20 cellular contexts compared by ENCODE assay signal in genomic region chr1:38454749-38455441, GRCh38.
"Had no signal": no experiment of that assay in that cellular context is flagged by ENCODE, and none has a peak within 500 bp of the region (broad histone marks: within the 10 kb centered on the region; RNA-seq: fewer than 3 reads in every experiment).

No MANE protein-coding gene starts in this region.

- DNase-seq: effector CD4-positive, alpha-beta T cell; foreskin melanocyte; heart right ventricle; hypothalamus; kidney glomerular epithelial cell; naive thymus-derived CD8-positive, alpha-beta T cell; ovary; right cardiac atrium; spleen; stimulated activated CD4-positive, alpha-beta T cell treated with anti-CD3 and anti-CD28 coated beads, Interleukin-15, amount 100 ng/mL, for 24 hours; stimulated activated CD4-positive, alpha-beta T cell treated with anti-CD3 and anti-CD28 coated beads, Interleukin-1b, Interleukin-23, amount 100 ng/mL, for 48 hours; stimulated activated CD4-positive, alpha-beta T cell treated with anti-CD3 and anti-CD28 coated beads, Interleukin-4, amount 100 ng/mL, for 24 hours; stimulated activated naive B cell treated with anti-CD40 and anti-IgM and Interleukin-4, amounts not matched to agents 10 μg/mL and 1 μg/mL and 100 μg/mL, for 72 hours; stimulated activated naive CD8-positive, alpha-beta T cell treated with anti-CD3 and anti-CD28 coated beads, Interleukin-15, amount 100 ng/mL, for 72 hours; transverse colon had no signal

- H3K27ac ChIP-seq: coronary artery, heart right ventricle, ovary, thoracic aorta, transverse colon had no signal

- H3K4me3 Mint-ChIP-seq: endodermal cell; naive thymus-derived CD8-positive, alpha-beta T cell; stimulated activated naive B cell treated with anti-CD40 and anti-IgM and Interleukin-4, amounts not matched to agents 10 μg/mL and 1 μg/mL and 100 μg/mL, for 72 hours; stimulated activated naive CD8-positive, alpha-beta T cell treated with anti-CD3 and anti-CD28 coated beads, Interleukin-15, amount 100 ng/mL, for 72 hours had no signal

- H3K27ac Mint-ChIP-seq: endodermal cell; naive thymus-derived CD8-positive, alpha-beta T cell; stimulated activated naive B cell treated with anti-CD40 and anti-IgM and Interleukin-4, amounts not matched to agents 10 μg/mL and 1 μg/mL and 100 μg/mL, for 72 hours; stimulated activated naive CD8-positive, alpha-beta T cell treated with anti-CD3 and anti-CD28 coated beads, Interleukin-15, amount 100 ng/mL, for 72 hours had no signal

- H3K27me3 ChIP-seq: ovary, transverse colon had no signal

- ATAC-seq: heart right ventricle; naive thymus-derived CD8-positive, alpha-beta T cell; right cardiac atrium; stimulated activated naive B cell treated with anti-CD40 and anti-IgM and Interleukin-4, amounts not matched to agents 10 μg/mL and 1 μg/mL and 100 μg/mL, for 72 hours; stimulated activated naive CD8-positive, alpha-beta T cell treated with anti-CD3 and anti-CD28 coated beads, Interleukin-15, amount 100 ng/mL, for 72 hours had no signal

- H3K4me1 ChIP-seq: transverse colon had no signal

- H3K36me3 Mint-ChIP-seq: naive thymus-derived CD8-positive, alpha-beta T cell; stimulated activated naive B cell treated with anti-CD40 and anti-IgM and Interleukin-4, amounts not matched to agents 10 μg/mL and 1 μg/mL and 100 μg/mL, for 72 hours had no signal

- H3K9me3 Mint-ChIP-seq: endodermal cell; naive thymus-derived CD8-positive, alpha-beta T cell; stimulated activated naive CD8-positive, alpha-beta T cell treated with anti-CD3 and anti-CD28 coated beads, Interleukin-15, amount 100 ng/mL, for 72 hours had no signal

- H3K9me3 ChIP-seq: heart right ventricle, ovary, spleen, thoracic aorta, transverse colon had no signal

- H3K4me1 Mint-ChIP-seq: stimulated activated naive CD8-positive, alpha-beta T cell treated with anti-CD3 and anti-CD28 coated beads, Interleukin-15, amount 100 ng/mL, for 72 hours had no signal

- FAIRE-seq: islet of Langerhans, urothelium cell line had no signal

- H3K4me3 ChIP-seq: coronary artery, heart right ventricle, ovary, spleen, thoracic aorta, transverse colon had no signal

- H3K36me3 ChIP-seq: heart right ventricle, ovary, spleen, thoracic aorta, transverse colon had no signal
